ENCODE assay signal across 8 cellular contexts in the genomic region with DNA sequence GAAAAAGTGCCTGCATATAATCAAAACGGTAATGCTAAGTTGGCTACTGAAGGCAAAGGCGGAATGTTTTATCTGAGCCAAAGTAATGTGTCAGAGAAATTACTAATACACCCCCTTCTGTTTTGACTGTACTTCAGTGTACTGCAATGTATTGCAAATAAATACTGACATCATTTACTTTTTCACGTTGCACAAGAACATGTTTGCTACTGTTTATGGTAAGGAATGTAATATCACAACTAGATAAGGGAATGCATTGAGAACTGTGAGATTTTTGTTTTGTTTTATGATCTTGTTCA. TPM values are rescaled to one million over a fixed set of nuclear protein-coding genes. Genes with fewer than 3 reads are reported as not detected.
DNase-seq lines count a peak whose midpoint lies in the region; ATAC-seq lines count a peak whose summit lies in the region.

No MANE protein-coding gene starts in this region.

- intact Hi-C loops in activated T-helper 1 cell treated with anti-CD3 and anti-CD28 coated beads, Interleukin-12 subunit alpha, Interleukin-12 subunit beta, Interleukin-2, Interleukin-4 antibody, amounts not matched to agents 30 ng/mL and 10 ng/mL and 1 ng/mL, durations not matched to agents 14 hours and 24 hours and 36 hours (cut with micrococcal nuclease): loop anchor here (1.0 to 5.0 kb wide), 8 partner anchors 44 to 1821 kb away; a partner anchor contains a TSS

- H3K36me3 ChIP-seq in HAP-1 (replicated peaks): no peaks in the 10 kb centered on the region
- no peaks in the 10 kb centered on the region for H3K36me3 ChIP-seq in iPS-18a (ENCODE audit: control insufficient read depth, low read depth, low read length)
- no peaks in the 10 kb centered on the region for H3K36me3 ChIP-seq in stomach smooth muscle (ENCODE audit: control insufficient read depth in 2 of 2, insufficient read depth in 2 of 2, low read length in 2 of 2)

- H3K9me3 ChIP-seq in HAP-1 (no peaks in the 10 kb centered on the region), iPS-18a (ENCODE audit: control insufficient read depth, low read depth, low read length) (no peaks in the 10 kb centered on the region), stomach smooth muscle (ENCODE audit: control insufficient read depth in 2 of 2, low read length in 2 of 2) (no peaks in the 10 kb centered on the region)

- in situ Hi-C loops in ACHN (cut with HindIII; ENCODE audit: low pct_ligation_motif_present, low pct_unique_long_range_greater_than_20kb, low sequenced_read_pairs) (no loop called here), HAP-1 (cut with MboI; ENCODE audit: low sequenced_read_pairs) (no loop called here)

- H3K27me3 ChIP-seq in HAP-1 (ENCODE audit: low read depth): no peaks in the 10 kb centered on the region
- H3K27me3 ChIP-seq in iPS-18a (ENCODE audit: control insufficient read depth, insufficient read depth, low read length): no peaks in the 10 kb centered on the region
- peaks cover 2 to 5% of the 10 kb centered on the region in 2 donors for H3K27me3 ChIP-seq in stomach smooth muscle (ENCODE audit: control insufficient read depth in 1 of 2, insufficient read depth in 2 of 2, low read length in 2 of 2)

- peak; percentile 10 for DNase-seq in ACHN
- DNase-seq in HAP-1 (ENCODE audit: low spot score in 2 of 2): no peak
- DNase-seq in activated T-helper 1 cell treated with anti-CD3 and anti-CD28 coated beads, Interleukin-12 subunit alpha, Interleukin-12 subunit beta, Interleukin-2, Interleukin-4 antibody, amounts not matched to agents 30 ng/mL and 10 ng/mL and 1 ng/mL, durations not matched to agents 14 hours and 24 hours and 36 hours (ENCODE audit: low spot score): no peak

- H3K9me3 Mint-ChIP-seq in activated T-helper 1 cell treated with anti-CD3 and anti-CD28 coated beads, Interleukin-12 subunit alpha, Interleukin-12 subunit beta, Interleukin-2, Interleukin-4 antibody, amounts not matched to agents 30 ng/mL and 10 ng/mL and 1 ng/mL, durations not matched to agents 14 hours and 24 hours and 36 hours: no peaks in the 10 kb centered on the region

- H3K4me1 Mint-ChIP-seq in activated T-helper 1 cell treated with anti-CD3 and anti-CD28 coated beads, Interleukin-12 subunit alpha, Interleukin-12 subunit beta, Interleukin-2, Interleukin-4 antibody, amounts not matched to agents 30 ng/mL and 10 ng/mL and 1 ng/mL, durations not matched to agents 14 hours and 24 hours and 36 hours (ENCODE audit: low read depth): peaks cover 34% of the 10 kb centered on the region

- H3K4me1 ChIP-seq in HAP-1: peaks cover 23% of the 10 kb centered on the region
- peaks cover 23% of the 10 kb centered on the region for H3K4me1 ChIP-seq in iPS-18a (ENCODE audit: control insufficient read depth, low read depth, low read length)
- peaks cover 5% of the 10 kb centered on the region for H3K4me1 ChIP-seq in stomach smooth muscle (ENCODE audit: control insufficient read depth, insufficient read depth, low read length)

- peak overlapping the region; percentile 90 for H3K4me3 Mint-ChIP-seq in activated T-helper 1 cell treated with anti-CD3 and anti-CD28 coated beads, Interleukin-12 subunit alpha, Interleukin-12 subunit beta, Interleukin-2, Interleukin-4 antibody, amounts not matched to agents 30 ng/mL and 10 ng/mL and 1 ng/mL, durations not matched to agents 14 hours and 24 hours and 36 hours

- H3K27ac Mint-ChIP-seq in activated T-helper 1 cell treated with anti-CD3 and anti-CD28 coated beads, Interleukin-12 subunit alpha, Interleukin-12 subunit beta, Interleukin-2, Interleukin-4 antibody, amounts not matched to agents 30 ng/mL and 10 ng/mL and 1 ng/mL, durations not matched to agents 14 hours and 24 hours and 36 hours: peak overlapping the region; percentile 89

- peaks cover 7% of the 10 kb centered on the region for H3K27me3 Mint-ChIP-seq in activated T-helper 1 cell treated with anti-CD3 and anti-CD28 coated beads, Interleukin-12 subunit alpha, Interleukin-12 subunit beta, Interleukin-2, Interleukin-4 antibody, amounts not matched to agents 30 ng/mL and 10 ng/mL and 1 ng/mL, durations not matched to agents 14 hours and 24 hours and 36 hours (ENCODE audit: insufficient read depth)

- H3K27ac ChIP-seq in iPS-18a (ENCODE audit: low read length) (peak overlapping the region; percentile 46), stomach smooth muscle (ENCODE audit: low read length) (peak overlapping the region; percentile 46)

- ATAC-seq in GM21423 (IDR thresholded peaks at IDR 0.05; ENCODE audit: unreplicated experiment) (no peak), HG03095 (IDR thresholded peaks at IDR 0.05; ENCODE audit: unreplicated experiment) (no peak), HG03342 (IDR thresholded peaks at IDR 0.05; ENCODE audit: unreplicated experiment) (no peak)

- H3K9ac ChIP-seq in iPS-18a (ENCODE audit: low read length): peak overlapping the region; percentile 61
- H3K9ac ChIP-seq in stomach smooth muscle (ENCODE audit: low read length in 2 of 2): peak overlapping the region; percentile 78 to 83

- H3K36me3 Mint-ChIP-seq in activated T-helper 1 cell treated with anti-CD3 and anti-CD28 coated beads, Interleukin-12 subunit alpha, Interleukin-12 subunit beta, Interleukin-2, Interleukin-4 antibody, amounts not matched to agents 30 ng/mL and 10 ng/mL and 1 ng/mL, durations not matched to agents 14 hours and 24 hours and 36 hours (ENCODE audit: low read depth): peaks cover 3% of the 10 kb centered on the region

- peak overlapping the region; percentile 82 for H3K4me3 ChIP-seq in HAP-1
- H3K4me3 ChIP-seq in iPS-18a (ENCODE audit: low read length): peak overlapping the region; percentile 84
- H3K4me3 ChIP-seq in stomach smooth muscle (ENCODE audit: low read length in 2 of 2): peak overlapping the region; percentile 80 to 83

RNA-seq across cellular contexts. Expression of a gene that starts 0.8 kb away (rescaled TPM):
- total RNA-seq in activated T-helper 1 cell treated with anti-CD3 and anti-CD28 coated beads, Interleukin-12 subunit alpha, Interleukin-12 subunit beta, Interleukin-2, Interleukin-4 antibody, amounts not matched to agents 30 ng/mL and 10 ng/mL and 1 ng/mL, durations not matched to agents 14 hours and 24 hours and 36 hours: 23.5 and 26.2 TPM in 2 replicates
